Comparison of ENCODE assay signal across 10 cellular contexts in genomic region chr21:42360317-42360716, GRCh38. TPM values are rescaled to one million over a fixed set of nuclear protein-coding genes. Genes with fewer than 3 reads are reported as not detected.
DNase-seq lines count a peak whose midpoint lies in the region; ATAC-seq and TF ChIP-seq lines count a peak whose summit lies in the region.
"Had no signal": no experiment of that assay in that cellular context is flagged by ENCODE, and none has a peak within 500 bp of the region (broad histone marks: within the 10 kb centered on the region; RNA-seq: fewer than 3 reads in every experiment).

No MANE protein-coding gene starts in this region.

- peaks cover 18% of the 10 kb centered on the region for H3K4me1 ChIP-seq in Karpas-422 (ENCODE audit: low read length)
- no peaks in the 10 kb centered on the region for H3K4me1 ChIP-seq in foreskin keratinocyte
- no peaks in the 10 kb centered on the region for H3K4me1 ChIP-seq in suprapubic skin
- H3K4me1 ChIP-seq: esophagus squamous epithelium had no signal

- no peak overlapping the region for H3K9ac ChIP-seq in Karpas-422 (ENCODE audit: low read length)

- TF ChIP-seq CTCF in foreskin keratinocyte (conservative IDR thresholded peaks at IDR 0.05) (peak; percentile 23), suprapubic skin (IDR thresholded peaks at IDR 0.05) (no peak)

- no peaks in the 10 kb centered on the region for H3K79me2 ChIP-seq in Karpas-422 (ENCODE audit: low read length)

- no peak for TF ChIP-seq POLR2A in suprapubic skin (IDR thresholded peaks at IDR 0.05)

- peak; percentile 34 for DNase-seq in NCI-H82 (lab: John Stamatoyannopoulos, UW)
- no peak for DNase-seq in NCI-H82 treated with DMSO at 0.1 percent for 48 hours (lab: John Stamatoyannopoulos, UW; ENCODE audit: unreplicated experiment)
- DNase-seq in Karpas-422 = peak; percentile 75
- no peak for DNase-seq in foreskin keratinocyte
- DNase-seq in suprapubic skin (ENCODE audit: low spot score in 2 of 2) = no peak
- DNase-seq: activated effector memory CD4-positive, alpha-beta T cell treated with anti-CD3 and anti-CD28 coated beads, Interleukin-2, amount 50 U/mL, for 16 hours; esophagus squamous epithelium; NCI-H146 had no signal

- H3K4me2 ChIP-seq in Karpas-422 (ENCODE audit: low read depth, low read length, poor library complexity, severe bottlenecking) = no peak overlapping the region

- H3K9me2 ChIP-seq in Karpas-422 (replicated peaks; ENCODE audit: insufficient read depth, low read length) = no peaks in the 10 kb centered on the region

- H3K4me3 ChIP-seq in Karpas-422 (ENCODE audit: low read length) (no peak overlapping the region), suprapubic skin (no peak overlapping the region)
- H3K4me3 ChIP-seq: esophagus squamous epithelium had no signal

- H3K36me3 ChIP-seq in Karpas-422 (ENCODE audit: insufficient read depth, low read length) (no peaks in the 10 kb centered on the region), suprapubic skin (no peaks in the 10 kb centered on the region)
- H3K36me3 ChIP-seq: esophagus squamous epithelium had no signal

- TF ChIP-seq EP300 in suprapubic skin (IDR thresholded peaks at IDR 0.05) = no peak

- ATAC-seq in foreskin keratinocyte = no peak
- no peak for ATAC-seq in GM18520 (IDR thresholded peaks at IDR 0.05; ENCODE audit: unreplicated experiment)

- H3K27ac ChIP-seq in Karpas-422 (ENCODE audit: low read length) (no peak overlapping the region), foreskin keratinocyte (no peak overlapping the region), suprapubic skin (no peak overlapping the region)
- H3K27ac ChIP-seq: esophagus squamous epithelium had no signal

- no peak overlapping the region for H2AFZ ChIP-seq in Karpas-422 (ENCODE audit: low read length)

- H3K9me3 ChIP-seq in Karpas-422 (ENCODE audit: low read length) (peaks cover 4% of the 10 kb centered on the region), suprapubic skin (no peaks in the 10 kb centered on the region)

- WGBS in suprapubic skin = 68% methylated on average over 2 of the region's 2 CpGs

- no peaks in the 10 kb centered on the region for H4K20me1 ChIP-seq in Karpas-422 (ENCODE audit: insufficient read depth, low read depth, low read length)

- H3K27me3 ChIP-seq in Karpas-422 (ENCODE audit: low read length) (no peaks in the 10 kb centered on the region), foreskin keratinocyte (no peaks in the 10 kb centered on the region), suprapubic skin (peaks cover 29% of the 10 kb centered on the region)

RNA-seq across cellular contexts. Expression of gene TFF1, which starts 6.0 kb away (rescaled TPM):
- not detected in 2 replicates for total RNA-seq in Karpas-422 (2014; rRNA removed; shearing (Covaris generic); ENCODE audit: low replicate concordance)
- total RNA-seq in foreskin keratinocyte (not detected in 2 replicates), suprapubic skin (not detected)
- not detected in 2 replicates for polyA plus RNA-seq in foreskin keratinocyte
- total RNA-seq: esophagus squamous epithelium had no signal

RNA-seq across cellular contexts. Expression of gene TFF2, which starts 9.5 kb away (rescaled TPM):
- total RNA-seq in Karpas-422 (2014; rRNA removed; shearing (Covaris generic); ENCODE audit: low replicate concordance) = not detected in 2 replicates
- total RNA-seq in foreskin keratinocyte (not detected in 2 replicates), suprapubic skin (not detected)
- polyA plus RNA-seq in foreskin keratinocyte = not detected in 2 replicates
- total RNA-seq: ureter had no signal

RNA-seq across cellular contexts. Expression of gene TMPRSS3, which starts 35.5 kb away (rescaled TPM):
- total RNA-seq in Karpas-422 (2014; rRNA removed; shearing (Covaris generic); ENCODE audit: low replicate concordance) = not detected in 2 replicates
- not detected in 2 replicates for total RNA-seq in foreskin keratinocyte
- not detected in 2 replicates for polyA plus RNA-seq in foreskin keratinocyte
- total RNA-seq in suprapubic skin = 1 to 10 TPM in 2 of 4 donors, under 1 TPM in 1, not detected in 1; 0.34 to 1.6 (median 1.0) TPM

RNA-seq across cellular contexts. Expression of gene UBASH3A, which starts 43.4 kb away (rescaled TPM):
- total RNA-seq in Karpas-422 (2014; rRNA removed; shearing (Covaris generic); ENCODE audit: low replicate concordance) = not detected in 2 replicates
- total RNA-seq in foreskin keratinocyte (not detected in 2 replicates), suprapubic skin (1 to 10 TPM in 1 of 4 donors, under 1 TPM in 2, not detected in 1; 0.36 to 1.0 (median 0.47) TPM)
- polyA plus RNA-seq in foreskin keratinocyte = not detected in 2 replicates

RNA-seq across cellular contexts. Expression of gene TFF3, which starts 45.1 kb away (rescaled TPM):
- total RNA-seq in Karpas-422 (2014; rRNA removed; shearing (Covaris generic); ENCODE audit: low replicate concordance) = not detected in 2 replicates
- total RNA-seq in foreskin keratinocyte (not detected in 2 replicates), suprapubic skin (1 to 10 TPM in 3 of 4 donors, not detected in 1; 1.9 to 8.0 (median 5.5) TPM)
- polyA plus RNA-seq in foreskin keratinocyte = not detected in 2 replicates

Comparison
In these comparisons a context has a peak if more than half of its experiments do, and no peak if none do; other contexts are left out.
1. DNase-seq: peak in NCI-H82 (single experiment) and Karpas-422 (single experiment); none in NCI-H82 treated with DMSO at 0.1 percent for 48 hours (single experiment), foreskin keratinocyte (0 of 2) and suprapubic skin (0 of 2).